In genomic region chr4:101025755-101026154, GRCh38 we compare ENCODE assay signal across 17 cellular contexts.
DNase-seq lines count a peak whose midpoint lies in the region; ATAC-seq and TF ChIP-seq lines count a peak whose summit lies in the region.
"Had no signal": no experiment of that assay in that cellular context is flagged by ENCODE, and none has a peak within 500 bp of the region (broad histone marks: within the 10 kb centered on the region; RNA-seq: fewer than 3 reads in every experiment).

No MANE protein-coding gene starts in this region.

- H3K36me3 Mint-ChIP-seq in CD8-positive, alpha-beta memory T cell: peaks cover 14 to 25% (median 15%) of the 10 kb centered on the region in 3 donors
- peaks cover 16% of the 10 kb centered on the region for H3K36me3 Mint-ChIP-seq in natural killer cell treated with Interleukin-12 subunit alpha and Interleukin-12 subunit beta and Interleukin-15 and Interleukin-18, amount 100 ng/mL, for 72 hours

- peak overlapping the region in 3 of 7 donors; percentile 8 to 40 (median 35) for H3K4me3 Mint-ChIP-seq in CD8-positive, alpha-beta memory T cell
- peak overlapping the region; percentile 50 for H3K4me3 Mint-ChIP-seq in natural killer cell treated with Interleukin-12 subunit alpha and Interleukin-12 subunit beta and Interleukin-15 and Interleukin-18, amount 100 ng/mL, for 72 hours

- CTCF ChIA-PET in CD8-positive, alpha-beta memory T cell (lab: Charles Lee): interaction anchor here (0.5 to 1.4 kb wide), 2 partner anchors 12 to 1963 kb away, joined by 3 read pairs; no protein-coding TSS in a partner anchor

- H2AFZ ChIP-seq in DND-41 (ENCODE audit: low read depth, low read length) (no peak overlapping the region), hepatocyte (no peak overlapping the region)

- H3K79me2 ChIP-seq in DND-41 (ENCODE audit: insufficient read depth, low read length) (no peaks in the 10 kb centered on the region), hepatocyte (no peaks in the 10 kb centered on the region)

- WGBS in heart left ventricle, 4 donors: 93 to 95% (median 95%) methylated on average over 8 of the region's 8 CpGs
- 98% methylated on average over 8 of the region's 8 CpGs for WGBS in hepatocyte (ENCODE audit: low lambda C conversion rate, missing lambda C conversion rate)

- peak overlapping the region in 5 of 8 donors; percentile 8 to 73 (median 47) for H3K27ac Mint-ChIP-seq in CD8-positive, alpha-beta memory T cell
- peak overlapping the region; percentile 36 to 51 for H3K27ac Mint-ChIP-seq in natural killer cell treated with Interleukin-12 subunit alpha and Interleukin-12 subunit beta and Interleukin-15 and Interleukin-18, amount 100 ng/mL, for 72 hours

- no peak overlapping the region for H3K4me2 ChIP-seq in DND-41 (ENCODE audit: insufficient read depth, low read length)
- H3K4me2 ChIP-seq in hepatocyte: no peak overlapping the region

- no peak for TF ChIP-seq CTCF in DND-41 (IDR thresholded peaks at IDR 0.05; ENCODE audit: borderline replicate concordance, extremely low read depth, low read length, poor library complexity, severe bottlenecking)
- no peak for TF ChIP-seq CTCF in heart left ventricle (IDR thresholded peaks at IDR 0.05)
- TF ChIP-seq CTCF in hepatocyte (IDR thresholded peaks at IDR 0.05; ENCODE audit: poor library complexity): no peak

- intact Hi-C loops in heart left ventricle (cut with DNase I): no loop called here

- no peaks in the 10 kb centered on the region for H3K9me2 ChIP-seq in hepatocyte (replicated peaks; ENCODE audit: insufficient read depth)

- H3K4me1 ChIP-seq in CD8-positive, alpha-beta memory T cell (ENCODE audit: insufficient read depth, low read length): peaks cover 13% of the 10 kb centered on the region
- H3K4me1 ChIP-seq in DND-41 (ENCODE audit: insufficient read depth, low read length) (peaks cover 4% of the 10 kb centered on the region), heart left ventricle (peaks cover 0 to 11% (median 0%) of the 10 kb centered on the region in 12 donors), hepatocyte (ENCODE audit: insufficient read depth) (no peaks in the 10 kb centered on the region)

- no peak for DNase-seq in CD8-positive, alpha-beta memory T cell
- no peak for DNase-seq in DND-41
- DNase-seq in SW480 (ENCODE audit: low spot score): peak; percentile 53
- no peak for DNase-seq in natural killer cell treated with Interleukin-12 subunit alpha and Interleukin-12 subunit beta and Interleukin-15 and Interleukin-18, amount 100 ng/mL, for 72 hours (ENCODE audit: low spot score)
- no peak for DNase-seq in heart left ventricle
- no peak for DNase-seq in hepatocyte (ENCODE audit: low spot score)
- DNase-seq in activated naive CD4-positive, alpha-beta T cell treated with anti-CD3 and anti-CD28 coated beads, Interleukin-2, amount 50 U/mL, for 16 hours: no peak
- DNase-seq: DMS79, MG63, NCI-H1105 treated with DMSO at 0.1 percent for 48 hours, NCI-H1694, NCI-H2081 treated with DMSO at 0.1 percent for 48 hours, NCI-H2227 treated with DMSO at 0.1 percent for 48 hours, NCI-H510A treated with DMSO at 0.1 percent for 48 hours, SW 1271 had no signal

- no peaks in the 10 kb centered on the region for H4K20me1 ChIP-seq in DND-41 (ENCODE audit: insufficient read depth, low read length)
- H4K20me1 ChIP-seq in hepatocyte (ENCODE audit: insufficient read depth, poor library complexity, severe bottlenecking): no peaks in the 10 kb centered on the region

- H3K4me3 ChIP-seq in CD8-positive, alpha-beta memory T cell (ENCODE audit: low read length): no peak overlapping the region
- no peak overlapping the region for H3K4me3 ChIP-seq in DND-41 (ENCODE audit: low read depth in 1 of 2, low read length in 2 of 2)
- H3K4me3 ChIP-seq in heart left ventricle: no peak overlapping the region
- H3K4me3 ChIP-seq in hepatocyte: no peak overlapping the region
- H3K4me3 ChIP-seq: MG63, SJSA1 had no signal

- H3K9me3 ChIP-seq in CD8-positive, alpha-beta memory T cell (ENCODE audit: low read length): no peaks in the 10 kb centered on the region
- H3K9me3 ChIP-seq in DND-41 (ENCODE audit: insufficient read depth, low read length, severe bottlenecking) (no peaks in the 10 kb centered on the region), heart left ventricle (no peaks in the 10 kb centered on the region), hepatocyte (ENCODE audit: low read depth) (no peaks in the 10 kb centered on the region)
- H3K9me3 ChIP-seq: MG63, SJSA1 had no signal

- no peak overlapping the region for H3K9ac ChIP-seq in DND-41 (ENCODE audit: low read depth, low read length)

- no peaks in the 10 kb centered on the region for H3K9me3 Mint-ChIP-seq in CD8-positive, alpha-beta memory T cell
- no peaks in the 10 kb centered on the region for H3K9me3 Mint-ChIP-seq in natural killer cell treated with Interleukin-12 subunit alpha and Interleukin-12 subunit beta and Interleukin-15 and Interleukin-18, amount 100 ng/mL, for 72 hours

- H3K27me3 ChIP-seq in CD8-positive, alpha-beta memory T cell (ENCODE audit: insufficient read depth, low read length, poor library complexity, severe bottlenecking): no peaks in the 10 kb centered on the region
- no peaks in the 10 kb centered on the region for H3K27me3 ChIP-seq in DND-41 (ENCODE audit: insufficient read depth, low read length, poor library complexity)
- no peaks in the 10 kb centered on the region for H3K27me3 ChIP-seq in heart left ventricle
- no peaks in the 10 kb centered on the region for H3K27me3 ChIP-seq in hepatocyte
- H3K27me3 ChIP-seq: MG63, SJSA1 had no signal

- no peak overlapping the region for H3K27ac ChIP-seq in CD8-positive, alpha-beta memory T cell (ENCODE audit: low read depth, low read length)
- no peak overlapping the region for H3K27ac ChIP-seq in DND-41 (ENCODE audit: low read length)
- H3K27ac ChIP-seq in heart left ventricle: no peak overlapping the region
- H3K27ac ChIP-seq in hepatocyte: no peak overlapping the region
- H3K27ac ChIP-seq: HL-60, SJSA1 had no signal

- peaks cover 39 to 71% (median 58%) of the 10 kb centered on the region in 3 donors for H3K4me1 Mint-ChIP-seq in CD8-positive, alpha-beta memory T cell
- peaks cover 30 to 42% of the 10 kb centered on the region in 2 donors for H3K4me1 Mint-ChIP-seq in natural killer cell treated with Interleukin-12 subunit alpha and Interleukin-12 subunit beta and Interleukin-15 and Interleukin-18, amount 100 ng/mL, for 72 hours (ENCODE audit: low read depth in 2 of 2)

- POLR2A ChIA-PET in CD8-positive, alpha-beta memory T cell (lab: Charles Lee): interaction anchor here (0.6 to 0.9 kb wide), 6 partner anchors 20 to 178 kb away, joined by 3 to 6 read pairs (median 4); no protein-coding TSS in a partner anchor

- no peaks in the 10 kb centered on the region for H3K27me3 Mint-ChIP-seq in CD8-positive, alpha-beta memory T cell
- H3K27me3 Mint-ChIP-seq in natural killer cell treated with Interleukin-12 subunit alpha and Interleukin-12 subunit beta and Interleukin-15 and Interleukin-18, amount 100 ng/mL, for 72 hours: no peaks in the 10 kb centered on the region

- no peaks in the 10 kb centered on the region for H3K36me3 ChIP-seq in CD8-positive, alpha-beta memory T cell (ENCODE audit: insufficient read depth, low read length)
- peaks cover 11% of the 10 kb centered on the region; the same call in 1 of the 2 replicates for H3K36me3 ChIP-seq in DND-41 (ENCODE audit: insufficient read depth, low read length)
- peaks cover 0 to 16% (median 8%) of the 10 kb centered on the region in 9 donors for H3K36me3 ChIP-seq in heart left ventricle
- no peaks in the 10 kb centered on the region for H3K36me3 ChIP-seq in hepatocyte (replicated peaks; ENCODE audit: insufficient read depth, low read depth)
- H3K36me3 ChIP-seq: MG63, SJSA1 had no signal

- TF ChIP-seq POLR2A in heart left ventricle (IDR thresholded peaks at IDR 0.05): no peak

- ATAC-seq in DND-41 (ENCODE audit: insufficient read depth, low read depth) (peak; percentile 52; the same call in 2 of the 3 replicates), heart left ventricle (no peak)
- ATAC-seq in natural killer cell treated with Interleukin-12 subunit alpha and Interleukin-12 subunit beta and Interleukin-15 and Interleukin-18, amount 100 ng/mL, for 72 hours: peak in 1 of 2 donors; percentile 47
